1 cellular context compared by ENCODE assay signal in genomic region chr16:52578007-52578828, GRCh38.
TF ChIP-seq lines count a peak whose summit lies in the region.

No MANE protein-coding gene starts in this region.

TF ChIP-seq in HepG2, 621 proteins besides CTCF, POLR2A, EP300 and RAD21 (continued from another document):
- TF ChIP-seq ARID3A (IDR thresholded peaks at IDR 0.05; ENCODE audit: low read depth, low read length) = peak; percentile 95
- no peak for TF ChIP-seq MAFG (CRISPR knock-in tag; IDR thresholded peaks at IDR 0.05)
- no peak for TF ChIP-seq DBP (CRISPR knock-in tag; IDR thresholded peaks at IDR 0.05; ENCODE audit: not compliant biosample characterization)
- TF ChIP-seq IKZF4 (CRISPR knock-in tag; IDR thresholded peaks at IDR 0.05; ENCODE audit: borderline replicate concordance, low read depth, not compliant biosample characterization) = no peak
- no peak for TF ChIP-seq JARID2 (CRISPR knock-in tag; IDR thresholded peaks at IDR 0.05; ENCODE audit: insufficient replicate concordance)
- no peak for TF ChIP-seq ZNF576 (CRISPR knock-in tag; IDR thresholded peaks at IDR 0.05)
- TF ChIP-seq FLYWCH1 (CRISPR knock-in tag; IDR thresholded peaks at IDR 0.05) = peak; percentile 43; the same call in 1 of the 2 replicates
- no peak for TF ChIP-seq JUN (CRISPR knock-in tag; IDR thresholded peaks at IDR 0.05)
- peak; percentile 51; the same call in 1 of the 2 replicates for TF ChIP-seq ZBTB26 (CRISPR knock-in tag; IDR thresholded peaks at IDR 0.05; ENCODE audit: borderline replicate concordance)
- TF ChIP-seq ARID2 (CRISPR knock-in tag; IDR thresholded peaks at IDR 0.05; ENCODE audit: borderline replicate concordance) = no peak
- TF ChIP-seq MEIS1 (CRISPR knock-in tag; IDR thresholded peaks at IDR 0.05; ENCODE audit: borderline replicate concordance) = no peak
- peak; percentile 75; the same call in 1 of the 2 replicates for TF ChIP-seq TARDBP (CRISPR knock-in tag; IDR thresholded peaks at IDR 0.05)
- TF ChIP-seq LRRFIP1 (CRISPR knock-in tag; conservative IDR thresholded peaks at IDR 0.05) = no peak
- peak; percentile 65; the same call in 1 of the 2 replicates for TF ChIP-seq NKX3-1 (CRISPR knock-in tag; IDR thresholded peaks at IDR 0.05)
- TF ChIP-seq HCFC1 (IDR thresholded peaks at IDR 0.05; ENCODE audit: low read depth, low read length) = no peak
- TF ChIP-seq IRF2 (CRISPR knock-in tag; IDR thresholded peaks at IDR 0.05) = peak; percentile 52
- 0 out of 2 replicates have a peak, but pooled peaks have one; percentile 26 for TF ChIP-seq ZBTB3 (CRISPR knock-in tag; IDR thresholded peaks at IDR 0.05; ENCODE audit: borderline replicate concordance, low read depth)
- peak; percentile 63; the same call in 1 of the 2 replicates for TF ChIP-seq HOXA5 (CRISPR knock-in tag; IDR thresholded peaks at IDR 0.05)
- no peak for TF ChIP-seq U2AF1 (optimal IDR thresholded peaks at IDR 0.05; ENCODE audit: low read depth, low read length)
- 0 out of 2 replicates have a peak, but pooled peaks have one; percentile 21 for TF ChIP-seq ZNF292 (CRISPR knock-in tag; IDR thresholded peaks at IDR 0.05; ENCODE audit: borderline replicate concordance, low read depth)
- no peak for TF ChIP-seq SMARCE1 (IDR thresholded peaks at IDR 0.05; ENCODE audit: borderline replicate concordance)
- TF ChIP-seq SNAI1 (CRISPR knock-in tag; IDR thresholded peaks at IDR 0.05; ENCODE audit: borderline replicate concordance) = 0 out of 2 replicates have a peak, but pooled peaks have one; percentile 60
- no peak for TF ChIP-seq PRMT3 (CRISPR knock-in tag; IDR thresholded peaks at IDR 0.05; ENCODE audit: borderline replicate concordance, low read depth)
- TF ChIP-seq ZNF275 (CRISPR knock-in tag; IDR thresholded peaks at IDR 0.05; ENCODE audit: borderline replicate concordance) = no peak
- no peak for TF ChIP-seq ZZZ3 (CRISPR knock-in tag; IDR thresholded peaks at IDR 0.05; ENCODE audit: borderline replicate concordance)
- TF ChIP-seq ATF1 (CRISPR knock-in tag; IDR thresholded peaks at IDR 0.05) = peak; percentile 38
- no peak for TF ChIP-seq TP53 (CRISPR knock-in tag; conservative IDR thresholded peaks at IDR 0.05)
- TF ChIP-seq ZNF12 (CRISPR knock-in tag; IDR thresholded peaks at IDR 0.05) = no peak
